ENCODE assay signal across 19 cellular contexts in the genomic region with DNA sequence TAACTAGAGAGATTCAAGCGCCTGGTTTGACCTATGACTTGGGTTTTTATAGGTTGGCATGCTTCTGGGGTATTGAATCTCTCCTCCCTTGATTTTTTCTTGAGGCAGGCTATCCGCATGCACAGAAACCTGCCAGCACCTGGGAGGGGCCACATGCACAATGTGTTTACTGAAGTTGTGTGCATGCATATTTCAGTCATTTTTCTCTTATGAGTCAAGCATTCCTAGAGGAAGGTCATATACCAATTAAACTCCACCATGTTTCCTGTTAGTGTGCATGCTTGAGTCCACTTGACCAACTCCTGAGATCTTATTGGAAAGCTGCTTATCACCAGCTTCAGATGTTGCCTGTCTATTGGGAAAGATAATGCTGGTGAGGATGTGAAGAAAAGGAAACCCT.
"Had no signal": no experiment of that assay in that cellular context is flagged by ENCODE, and none has a peak within 500 bp of the region (broad histone marks: within the 10 kb centered on the region; RNA-seq: fewer than 3 reads in every experiment).

No MANE protein-coding gene starts in this region.

- H3K27me3 ChIP-seq: gastroesophageal sphincter, tibial artery had no signal

- H3K4me3 ChIP-seq: gastroesophageal sphincter, lung, tibial artery had no signal

- H3K36me3 ChIP-seq: gastroesophageal sphincter, tibial artery had no signal

- DNase-seq: activated B cell treated with CpG ODN at 0.5 μM for 24 hours; activated CD4-positive, alpha-beta T cell treated with anti-CD3 and anti-CD28 coated beads for 48 hours; activated CD8-positive, alpha-beta memory T cell treated with anti-CD3 and anti-CD28 coated beads, Interleukin-2, amount 50 U/mL, for 4 hours; activated naive CD4-positive, alpha-beta T cell treated with anti-CD3 and anti-CD28 coated beads for 36 hours; activated T-cell treated with anti-CD3 and anti-CD28 coated beads, Interleukin-2, amount 50 U/mL, for 4 hours; cortex of kidney; effector CD4-positive, alpha-beta T cell; midbrain; occipital lobe; posterior cingulate gyrus; retina; stimulated activated CD4-positive, alpha-beta T cell treated with anti-CD3 and anti-CD28 coated beads, Interleukin-12 subunit alpha, Interleukin-12 subunit beta, amount 100 ng/mL, for 4 hours; stimulated activated CD4-positive, alpha-beta T cell treated with anti-CD3 and anti-CD28 coated beads, Interleukin-2, amount 100 ng/mL, for 24 hours; stimulated activated naive CD4-positive, alpha-beta T cell treated with Interleukin-2 at 50 U/mL for 16 hours; substantia nigra; SW 1271; tibial artery had no signal
